17 cellular contexts compared by ENCODE assay signal in genomic region chr9:121568101-121568460, GRCh38.
DNase-seq lines count a peak whose midpoint lies in the region; ATAC-seq and TF ChIP-seq lines count a peak whose summit lies in the region.
"Had no signal": no experiment of that assay in that cellular context is flagged by ENCODE, and none has a peak within 500 bp of the region (broad histone marks: within the 10 kb centered on the region; RNA-seq: fewer than 3 reads in every experiment).

No MANE protein-coding gene starts in this region.

- no peaks in the 10 kb centered on the region for H3K9me3 Mint-ChIP-seq in T-cell
- H3K9me3 Mint-ChIP-seq: endodermal cell; H9; naive thymus-derived CD8-positive, alpha-beta T cell had no signal

- peak overlapping the region; percentile 30 for H3K9ac ChIP-seq in rectal smooth muscle tissue (ENCODE audit: low read length)

- intact Hi-C loops in ascending aorta (cut with DNase I) = loop anchor here (5.0 kb wide), 1 partner anchor 84 kb away; the partner anchor contains the start of gene DAB2IP
- intact Hi-C loops in heart right ventricle (cut with DNase I) = loop anchor here in 1 of 10 donors (5.0 kb wide), 1 partner anchor 44 kb away; no protein-coding TSS in a partner anchor

- 13 to 15% methylated on average over 3 of the region's 3 CpGs for WGBS in heart right ventricle, 2 donors

- no peak overlapping the region for H3K4me3 Mint-ChIP-seq in T-cell
- H3K4me3 Mint-ChIP-seq: endodermal cell; H9; naive thymus-derived CD8-positive, alpha-beta T cell had no signal

- POLR2A ChIA-PET in AG04450 (lab: Yijun Ruan, JAX) = no interaction called here
- POLR2A ChIA-PET in T-cell (lab: Charles Lee) = no interaction called here

- peak overlapping the region; percentile 56 for H3K4me3 ChIP-seq in AG04450 (ENCODE audit: low read depth, low read length)
- peak overlapping the region; percentile 25 to 67 for H3K4me3 ChIP-seq in ascending aorta
- H3K4me3 ChIP-seq in heart right ventricle = peak overlapping the region in 9 of 10 donors; percentile 32 to 62 (median 47)
- H3K4me3 ChIP-seq in rectal smooth muscle tissue (ENCODE audit: low read length) = peak overlapping the region; percentile 74

- TF ChIP-seq CTCF in AG04450 (IDR thresholded peaks at IDR 0.05; ENCODE audit: low read depth, low read length) (no peak), ascending aorta (IDR thresholded peaks at IDR 0.05) (no peak), heart right ventricle (IDR thresholded peaks at IDR 0.05) (no peak)

- CTCF ChIA-PET in AG04450 (lab: Charles Lee) = interaction anchor here (0.6 to 2.2 kb wide), 6 partner anchors 17 to 531 kb away, joined by 3 to 9 read pairs (median 4); no protein-coding TSS in a partner anchor
- CTCF ChIA-PET in T-cell (lab: Charles Lee) = no interaction called here

- H3K36me3 Mint-ChIP-seq in T-cell = no peaks in the 10 kb centered on the region
- H3K36me3 Mint-ChIP-seq: naive thymus-derived CD8-positive, alpha-beta T cell had no signal

- H3K27ac ChIP-seq in AG04450 (ENCODE audit: low read depth, low read length) (peak overlapping the region; percentile 80), ascending aorta (peak overlapping the region; percentile 68 to 87), heart right ventricle (peak overlapping the region; percentile 60 to 96 (median 86)), rectal smooth muscle tissue (ENCODE audit: low read depth, low read length) (peak overlapping the region; percentile 87)
- H3K27ac ChIP-seq: HL-60 had no signal

- no peak for DNase-seq in AG04450 (ENCODE audit: low read depth, low spot score)
- no peak for DNase-seq in ascending aorta (ENCODE audit: low spot score in 2 of 2)
- peak; percentile 32 to 36 for DNase-seq in heart right ventricle
- DNase-seq in T-cell = no peak
- DNase-seq in T-helper 1 cell = no peak
- DNase-seq in NOMO-1 treated with dmso at 0.1 percent for 144 hours (lab: John Stamatoyannopoulos, UW; ENCODE audit: unreplicated experiment) = no peak
- DNase-seq: activated CD4-positive, alpha-beta T cell treated with anti-CD3 and anti-CD28 coated beads, Interleukin-2, amount 50 U/mL, for 1 hour; DMS153; H9; naive thymus-derived CD8-positive, alpha-beta T cell; SHP77; small intestine had no signal

- H3K9me3 ChIP-seq in AG04450 (ENCODE audit: control insufficient read depth, insufficient read depth, low read length) (no peaks in the 10 kb centered on the region), ascending aorta (no peaks in the 10 kb centered on the region), heart right ventricle (no peaks in the 10 kb centered on the region)

- peaks cover 0 to 25% of the 10 kb centered on the region in 2 donors for H3K27me3 Mint-ChIP-seq in T-cell

- H3K27ac Mint-ChIP-seq in T-cell = peak overlapping the region in 1 of 2 donors; percentile 2
- H3K27ac Mint-ChIP-seq: endodermal cell; naive thymus-derived CD8-positive, alpha-beta T cell had no signal

- no peaks in the 10 kb centered on the region for H3K36me3 ChIP-seq in ascending aorta
- H3K36me3 ChIP-seq in heart right ventricle = no peaks in the 10 kb centered on the region
- no peaks in the 10 kb centered on the region for H3K36me3 ChIP-seq in rectal smooth muscle tissue (ENCODE audit: control insufficient read depth, insufficient read depth, low read length)

- ATAC-seq in heart right ventricle = peak in 6 of 8 donors; percentile 4 to 34 (median 8)
- ATAC-seq in esophagus mucosa = no peak
- ATAC-seq in T-cell (replicated peaks in 1 of 4) = no peak
- ATAC-seq: left colon; naive thymus-derived CD8-positive, alpha-beta T cell had no signal

- no peaks in the 10 kb centered on the region for H3K4me1 Mint-ChIP-seq in T-cell
- H3K4me1 Mint-ChIP-seq: naive thymus-derived CD8-positive, alpha-beta T cell had no signal

- peaks cover 21 to 35% of the 10 kb centered on the region in 2 donors for H3K4me1 ChIP-seq in ascending aorta
- peaks cover 24 to 54% (median 39%) of the 10 kb centered on the region in 9 donors for H3K4me1 ChIP-seq in heart right ventricle
- peaks cover 39% of the 10 kb centered on the region for H3K4me1 ChIP-seq in rectal smooth muscle tissue (ENCODE audit: control insufficient read depth, insufficient read depth, low read length)

- H3K27me3 ChIP-seq in AG04450 (ENCODE audit: control insufficient read depth, insufficient read depth, low read length) (no peaks in the 10 kb centered on the region), ascending aorta (no peaks in the 10 kb centered on the region), heart right ventricle (no peaks in the 10 kb centered on the region), rectal smooth muscle tissue (ENCODE audit: control insufficient read depth, insufficient read depth, low read length) (no peaks in the 10 kb centered on the region)

Comparison
In these comparisons a context has a peak if more than half of its experiments do, and no peak if none do; other contexts are left out.
1. DNase-seq: peak in heart right ventricle (2 of 2); none in AG04450 (single experiment), ascending aorta (0 of 2), T-cell (0 of 34), T-helper 1 cell (0 of 5) and NOMO-1 treated with dmso at 0.1 percent for 144 hours (single experiment).
2. ATAC-seq: peak in heart right ventricle (6 of 8); none in esophagus mucosa (single experiment) and T-cell (0 of 4).
3. Peak in every context shown above with its lines, with median percentiles within 50 percentile points of each other: H3K27ac ChIP-seq and H3K4me3 ChIP-seq.